ENCODE assay signal across 15 cellular contexts in the genomic region with DNA sequence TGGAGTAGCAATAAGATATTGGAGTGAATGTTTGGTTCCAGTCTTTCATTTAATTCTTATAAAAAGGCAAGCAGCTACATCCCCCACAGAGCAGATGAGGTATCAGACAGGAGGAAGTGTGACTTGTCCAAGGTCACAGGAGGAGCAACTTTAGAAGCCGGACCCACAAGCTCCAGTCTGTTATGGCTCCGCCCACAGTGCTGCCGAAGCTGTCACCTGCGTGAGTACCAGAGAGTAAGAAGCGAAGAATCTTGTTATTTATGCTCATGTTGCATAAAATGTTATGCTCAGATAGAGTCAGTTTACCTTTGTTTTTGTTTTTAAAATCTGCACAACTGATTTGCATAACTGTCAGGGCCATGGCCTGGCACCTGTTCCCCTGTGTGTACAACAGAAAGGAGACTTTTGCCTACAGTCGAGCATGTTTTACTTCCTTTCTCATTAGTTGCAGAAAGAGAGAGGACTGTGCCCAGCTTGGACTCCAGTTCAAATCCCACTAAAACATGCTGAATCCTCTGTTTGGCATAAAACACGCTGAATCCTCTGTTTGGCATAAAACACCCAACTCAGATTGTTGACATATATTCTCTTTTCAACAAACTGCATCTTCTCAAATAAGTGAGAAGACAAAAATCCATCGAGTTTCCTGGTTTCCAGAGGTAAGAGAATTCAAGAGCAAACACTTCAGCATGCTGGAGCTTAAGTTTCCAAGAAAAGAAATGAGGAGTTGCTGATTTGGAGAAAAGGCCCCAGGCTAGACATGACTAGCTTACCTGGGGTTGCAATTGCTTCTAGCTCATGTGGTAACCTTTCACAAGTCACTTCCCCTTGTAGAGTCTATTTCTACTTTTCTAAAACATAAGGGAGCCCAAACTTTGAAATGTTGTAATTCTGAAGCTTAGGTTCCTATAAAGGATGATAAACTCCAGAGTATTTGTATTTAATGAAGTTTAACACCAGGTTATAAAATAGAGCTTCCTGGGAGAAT.
A peak's percentile ranks its signal among the peaks of the same experiment; 100 is the strongest.
DNase-seq lines count a peak whose midpoint lies in the region; ATAC-seq and TF ChIP-seq lines count a peak whose summit lies in the region.
"Had no signal": no experiment of that assay in that cellular context is flagged by ENCODE, and none has a peak within 500 bp of the region (broad histone marks: within the 10 kb centered on the region; RNA-seq: fewer than 3 reads in every experiment).

No MANE protein-coding gene starts in this region.

- peaks cover 2% of the 10 kb centered on the region for H3K9me3 ChIP-seq in aorta (ENCODE audit: control insufficient read depth, low read length)
- no peaks in the 10 kb centered on the region for H3K9me3 ChIP-seq in BE2C
- H3K9me3 ChIP-seq: sigmoid colon had no signal

- no peaks in the 10 kb centered on the region for H3K36me3 ChIP-seq in aorta (ENCODE audit: control insufficient read depth in 1 of 2, insufficient read depth in 2 of 2, low read length in 1 of 2)
- no peaks in the 10 kb centered on the region for H3K36me3 ChIP-seq in BE2C
- H3K36me3 ChIP-seq: sigmoid colon had no signal

- H3K9me3 Mint-ChIP-seq in chondrocyte (ENCODE audit: low read depth): peaks cover under 1% of the 10 kb centered on the region
- H3K9me3 Mint-ChIP-seq in activated T-helper 2 cell treated with anti-CD3 and anti-CD28 coated beads, Interferon-gamma antibody, Interleukin-2, Interleukin-4, amounts not matched to agents 10 μg/mL and 5 μg/mL and 100 μg/mL, durations not matched to agents 14 hours and 24 hours and 36 hours: no peaks in the 10 kb centered on the region
- H3K9me3 Mint-ChIP-seq: activated naive CD4-positive, alpha-beta T cell treated with anti-CD3 and anti-CD28 coated beads, Interleukin-2, amount 50 U/mL, for 72 hours had no signal

- WGBS in aorta, 2 donors: 92% methylated on average over 8 of the region's 8 CpGs

- TF ChIP-seq CTCF in chondrocyte (IDR thresholded peaks at IDR 0.05): no peak
- TF ChIP-seq CTCF in BE2C (IDR thresholded peaks at IDR 0.05; ENCODE audit: low read depth, low read length): no peak

- peaks cover 2% of the 10 kb centered on the region for H3K36me3 Mint-ChIP-seq in chondrocyte (ENCODE audit: low read depth)
- H3K36me3 Mint-ChIP-seq in activated T-helper 2 cell treated with anti-CD3 and anti-CD28 coated beads, Interferon-gamma antibody, Interleukin-2, Interleukin-4, amounts not matched to agents 10 μg/mL and 5 μg/mL and 100 μg/mL, durations not matched to agents 14 hours and 24 hours and 36 hours (ENCODE audit: low read depth): no peaks in the 10 kb centered on the region
- H3K36me3 Mint-ChIP-seq: activated naive CD4-positive, alpha-beta T cell treated with anti-CD3 and anti-CD28 coated beads, Interleukin-2, amount 50 U/mL, for 72 hours; CD4-positive, CD25-positive, alpha-beta regulatory T cell had no signal

- H3K4me1 ChIP-seq in aorta (ENCODE audit: control insufficient read depth in 1 of 2, insufficient read depth in 2 of 2, low read length in 2 of 2) (no peaks in the 10 kb centered on the region), BE2C (peaks cover 22% of the 10 kb centered on the region)

- no peak overlapping the region for H3K27ac Mint-ChIP-seq in chondrocyte (ENCODE audit: unreplicated experiment)
- no peak overlapping the region for H3K27ac Mint-ChIP-seq in activated T-helper 2 cell treated with anti-CD3 and anti-CD28 coated beads, Interferon-gamma antibody, Interleukin-2, Interleukin-4, amounts not matched to agents 10 μg/mL and 5 μg/mL and 100 μg/mL, durations not matched to agents 14 hours and 24 hours and 36 hours
- H3K27ac Mint-ChIP-seq: activated naive CD4-positive, alpha-beta T cell treated with anti-CD3 and anti-CD28 coated beads, Interleukin-2, amount 50 U/mL, for 72 hours; CD4-positive, CD25-positive, alpha-beta regulatory T cell had no signal

- no peaks in the 10 kb centered on the region for H3K27me3 ChIP-seq in aorta (ENCODE audit: control insufficient read depth in 1 of 2, insufficient read depth in 2 of 2, low read length in 1 of 2)
- no peaks in the 10 kb centered on the region for H3K27me3 ChIP-seq in BE2C
- H3K27me3 ChIP-seq: sigmoid colon had no signal

- DNase-seq in SKM-1 treated with dmso at 0.1 percent for 144 hours (lab: John Stamatoyannopoulos, UW; ENCODE audit: unreplicated experiment): peak; percentile 65
- DNase-seq in aorta: no peak
- DNase-seq in chondrocyte (ENCODE audit: low spot score): no peak
- DNase-seq in activated T-helper 2 cell treated with anti-CD3 and anti-CD28 coated beads, Interferon-gamma antibody, Interleukin-2, Interleukin-4, amounts not matched to agents 10 μg/mL and 5 μg/mL and 100 μg/mL, durations not matched to agents 14 hours and 24 hours and 36 hours (ENCODE audit: low spot score): no peak
- DNase-seq in BE2C: no peak
- DNase-seq: activated CD4-positive, alpha-beta T cell treated with anti-CD3 and anti-CD28 coated beads for 1 hour; CD4-positive, CD25-positive, alpha-beta regulatory T cell; dermis blood vessel endothelial cell; midbrain; NCI-H1436; sigmoid colon had no signal

- no peak overlapping the region for H3K27ac ChIP-seq in aorta (ENCODE audit: low read depth in 1 of 2, low read length in 2 of 2)

- peaks cover 9% of the 10 kb centered on the region for H3K27me3 Mint-ChIP-seq in chondrocyte (ENCODE audit: low read depth)
- peaks cover 9% of the 10 kb centered on the region for H3K27me3 Mint-ChIP-seq in activated T-helper 2 cell treated with anti-CD3 and anti-CD28 coated beads, Interferon-gamma antibody, Interleukin-2, Interleukin-4, amounts not matched to agents 10 μg/mL and 5 μg/mL and 100 μg/mL, durations not matched to agents 14 hours and 24 hours and 36 hours (ENCODE audit: low read depth)

- H3K4me3 ChIP-seq in aorta (ENCODE audit: low read length in 2 of 2) (no peak overlapping the region), BE2C (ENCODE audit: low read depth, low read length) (no peak overlapping the region)
- H3K4me3 ChIP-seq: sigmoid colon had no signal

- H3K4me3 Mint-ChIP-seq in chondrocyte (ENCODE audit: unreplicated experiment): no peak overlapping the region
- H3K4me3 Mint-ChIP-seq in activated T-helper 2 cell treated with anti-CD3 and anti-CD28 coated beads, Interferon-gamma antibody, Interleukin-2, Interleukin-4, amounts not matched to agents 10 μg/mL and 5 μg/mL and 100 μg/mL, durations not matched to agents 14 hours and 24 hours and 36 hours (ENCODE audit: low read depth): no peak overlapping the region
- H3K4me3 Mint-ChIP-seq: CD4-positive, CD25-positive, alpha-beta regulatory T cell had no signal

- intact Hi-C loops in aorta (cut with DNase I): loop anchor here (5.0 to 10.0 kb wide), 3 partner anchors 447 to 614 kb away; no protein-coding TSS in a partner anchor
- intact Hi-C loops in activated T-helper 2 cell treated with anti-CD3 and anti-CD28 coated beads, Interferon-gamma antibody, Interleukin-2, Interleukin-4, amounts not matched to agents 10 μg/mL and 5 μg/mL and 100 μg/mL, durations not matched to agents 14 hours and 24 hours and 36 hours (cut with micrococcal nuclease): loop anchor here (2.0 kb wide), 1 partner anchor 536 kb away; no protein-coding TSS in a partner anchor

- ATAC-seq in GM18502 (IDR thresholded peaks at IDR 0.05; ENCODE audit: poor library complexity, unreplicated experiment): peak; percentile 67
- ATAC-seq in GM21447 (IDR thresholded peaks at IDR 0.05; ENCODE audit: unreplicated experiment): peak; percentile 72
- peak; percentile 47 for ATAC-seq in HG03175 (IDR thresholded peaks at IDR 0.05; ENCODE audit: unreplicated experiment)
- no peak for ATAC-seq in aorta (ENCODE audit: low FRiP score)
- ATAC-seq: activated naive CD4-positive, alpha-beta T cell treated with anti-CD3 and anti-CD28 coated beads, Interleukin-2, amount 50 U/mL, for 72 hours had no signal

- H3K4me1 Mint-ChIP-seq in chondrocyte (ENCODE audit: low read depth): peaks cover 7% of the 10 kb centered on the region
- no peaks in the 10 kb centered on the region for H3K4me1 Mint-ChIP-seq in activated T-helper 2 cell treated with anti-CD3 and anti-CD28 coated beads, Interferon-gamma antibody, Interleukin-2, Interleukin-4, amounts not matched to agents 10 μg/mL and 5 μg/mL and 100 μg/mL, durations not matched to agents 14 hours and 24 hours and 36 hours (ENCODE audit: low read depth)
